Comparison of ENCODE assay signal across 18 cellular contexts in the genomic region with DNA sequence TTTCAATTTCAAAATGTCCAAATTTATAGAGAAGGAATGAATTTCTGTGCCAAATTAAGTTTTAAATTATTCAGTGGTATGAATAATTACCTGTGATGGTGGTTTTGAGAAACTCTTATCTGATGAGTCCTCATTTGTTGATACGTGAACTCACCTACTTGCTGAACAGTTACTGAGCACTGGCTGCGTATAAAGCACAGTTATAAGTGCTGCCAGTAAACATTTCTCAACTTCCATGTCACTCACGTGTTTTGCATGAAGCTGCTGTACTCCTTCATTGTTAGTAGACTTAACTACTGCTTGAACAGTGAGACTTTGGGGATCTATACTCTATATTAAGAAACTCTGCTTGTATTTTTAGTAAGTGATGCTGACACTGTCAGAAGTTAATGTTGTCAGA.
"Had no signal": no experiment of that assay in that cellular context is flagged by ENCODE, and none has a peak within 500 bp of the region (broad histone marks: within the 10 kb centered on the region; RNA-seq: fewer than 3 reads in every experiment).

No MANE protein-coding gene starts in this region.

- DNase-seq: colonic mucosa; effector CD4-positive, alpha-beta T cell; endodermal cell; glutamatergic neuron; islet precursor cell; left ventricle myocardium superior; natural killer cell; ovary; right cardiac atrium; small intestine; stimulated activated CD4-positive, alpha-beta T cell treated with anti-CD3 and anti-CD28 coated beads, Interleukin-12 subunit alpha, Interleukin-12 subunit beta, amount 100 ng/mL, for 4 hours; stimulated activated naive CD4-positive, alpha-beta T cell; stomach; substantia nigra; transverse colon had no signal

- H3K27me3 ChIP-seq: colonic mucosa, gastroesophageal sphincter, ovary, stomach, transverse colon had no signal

- H3K27ac ChIP-seq: colonic mucosa, gastroesophageal sphincter, ovary, stomach, thoracic aorta, transverse colon had no signal

- ATAC-seq: esophagus mucosa, gastroesophageal sphincter, left ventricle myocardium superior, natural killer cell, right cardiac atrium had no signal

- H3K36me3 ChIP-seq: colonic mucosa, gastroesophageal sphincter, ovary, stomach, thoracic aorta, transverse colon had no signal

- H3K9me3 ChIP-seq: colonic mucosa, gastroesophageal sphincter, ovary, stomach, thoracic aorta, transverse colon had no signal

- H3K4me3 ChIP-seq: colonic mucosa, gastroesophageal sphincter, ovary, stomach, thoracic aorta, transverse colon had no signal

- H3K4me1 ChIP-seq: colonic mucosa had no signal
